17 cellular contexts compared by ENCODE assay signal in the genomic region with DNA sequence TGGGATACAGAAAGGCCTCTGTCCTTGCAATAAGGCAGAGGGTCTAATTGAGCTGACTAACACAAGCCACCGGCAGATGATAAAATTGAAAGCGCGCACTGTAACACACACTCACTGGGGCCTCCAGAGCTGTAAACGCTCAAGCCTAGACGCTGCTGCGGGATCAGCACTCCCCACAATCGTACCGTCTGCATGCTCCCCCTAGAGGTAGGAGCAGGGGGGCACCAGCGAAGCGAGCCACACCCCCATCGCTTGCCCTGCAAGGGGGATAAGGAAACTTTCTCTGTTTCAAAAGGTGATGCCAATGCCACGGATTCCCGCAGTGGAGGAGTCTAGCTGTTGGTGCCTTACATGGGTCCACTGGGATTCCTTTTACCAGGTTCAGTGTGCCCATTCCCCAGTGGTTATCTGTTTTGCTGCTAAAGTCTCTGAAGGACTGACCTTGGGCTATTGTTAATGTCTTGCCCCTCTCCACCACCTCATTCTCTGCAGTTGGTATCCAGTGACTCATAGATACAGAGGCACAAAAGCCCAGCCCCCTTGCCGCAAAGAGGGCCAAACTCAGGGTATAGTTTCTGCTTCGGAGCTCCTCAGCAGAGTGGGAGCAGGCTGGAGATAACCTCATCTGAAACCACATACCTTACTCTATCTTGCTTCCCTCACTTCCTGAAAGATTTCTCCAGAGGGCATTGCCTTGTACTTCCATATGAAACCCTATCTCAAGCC.
DNase-seq lines count a peak whose midpoint lies in the region; ATAC-seq, FAIRE-seq and TF ChIP-seq lines count a peak whose summit lies in the region.
"Had no signal": no experiment of that assay in that cellular context is flagged by ENCODE, and none has a peak within 500 bp of the region (broad histone marks: within the 10 kb centered on the region; RNA-seq: fewer than 3 reads in every experiment).

No MANE protein-coding gene starts in this region.

- peaks cover 17% of the 10 kb centered on the region for H3K4me1 Mint-ChIP-seq in nephron progenitor cell
- H3K4me1 Mint-ChIP-seq: CD14-positive monocyte had no signal

- BruUV-seq in K562 (replicated peaks; lab: Mats Ljungman, UMichigan), result no TSS peak

- no peak overlapping the region for H3K27ac ChIP-seq in K562 (ENCODE audit: extremely low read depth, low read depth, low read length)

- POLR2A ChIA-PET in K562 (lab: Yijun Ruan, JAX), result no interaction called here

- ATAC-seq in K562 (peak; percentile 99), HG02571 (IDR thresholded peaks at IDR 0.05; ENCODE audit: unreplicated experiment) (no peak), HG02678 (IDR thresholded peaks at IDR 0.05; ENCODE audit: unreplicated experiment) (no peak)
- ATAC-seq: activated CD8-positive, alpha-beta T cell treated with anti-CD3 and anti-CD28 coated beads, Interleukin-2, amount 10 ng/mL, durations not matched to agents 7 days and 5 days; left lobe of liver; stimulated activated naive B cell treated with anti-CD40 and anti-IgM and Interleukin-4, amounts not matched to agents 10 μg/mL and 1 μg/mL and 100 μg/mL, for 72 hours had no signal

- H3K36me3 Mint-ChIP-seq in nephron progenitor cell (ENCODE audit: low read depth), result no peaks in the 10 kb centered on the region
- H3K36me3 Mint-ChIP-seq: CD14-positive monocyte; stimulated activated naive B cell treated with anti-CD40 and anti-IgM and Interleukin-4, amounts not matched to agents 10 μg/mL and 1 μg/mL and 100 μg/mL, for 72 hours had no signal

- H3K9me3 Mint-ChIP-seq in nephron progenitor cell, result peaks cover 5% of the 10 kb centered on the region
- H3K9me3 Mint-ChIP-seq: stimulated activated naive B cell treated with anti-CD40 and anti-IgM and Interleukin-4, amounts not matched to agents 10 μg/mL and 1 μg/mL and 100 μg/mL, for 72 hours had no signal

- in situ Hi-C loops in K562 (cut with MboI), result no loop called here

- H3K27me3 ChIP-seq in Loucy (ENCODE audit: insufficient read depth, low read length, poor library complexity, severe bottlenecking) (no peaks in the 10 kb centered on the region), K562 (ENCODE audit: control insufficient read depth in 2 of 2, insufficient read depth in 2 of 2, low read length in 2 of 2) (no peaks in the 10 kb centered on the region)

- H3F3A ChIP-seq in Loucy (ENCODE audit: low read depth), result no peaks in the 10 kb centered on the region

- TF ChIP-seq CTCF in Loucy (conservative IDR thresholded peaks at IDR 0.05; ENCODE audit: low read length) (peak; percentile 47), K562 (IDR thresholded peaks at IDR 0.05 in 2 of 3, conservative IDR thresholded peaks at IDR 0.05 in 1 of 3; ENCODE audit: insufficient read depth in 2 of 3, low read depth in 1 of 3, low read length in 3 of 3) (peak; percentile 57 to 67 (median 62)), nephron progenitor cell (IDR thresholded peaks at IDR 0.05) (peak; percentile 17)

- no peaks in the 10 kb centered on the region for H3K9me3 ChIP-seq in Loucy (ENCODE audit: insufficient read depth, low read depth, low read length)
- H3K9me3 ChIP-seq in K562 (replicated peaks; ENCODE audit: control insufficient read depth, insufficient read depth, low read depth, low read length), result no peaks in the 10 kb centered on the region

- peak in 1 of 2 experiments; percentile 41; a peak in 2 of 4 replicates for TF ChIP-seq RAD21 in K562 (CRISPR knock-in tag; conservative IDR thresholded peaks at IDR 0.05 in 1 of 2, IDR thresholded peaks at IDR 0.05 in 1 of 2)

- no peaks in the 10 kb centered on the region for H3K9me2 ChIP-seq in Loucy (replicated peaks; ENCODE audit: low read depth, low read length)

- CTCF ChIA-PET in K562 (lab: Yijun Ruan, JAX; ENCODE audit: low intra/inter-chr PET ratio), result no interaction called here

- H3K9ac ChIP-seq in Loucy (ENCODE audit: low read depth, low read length, poor library complexity, severe bottlenecking), result no peak overlapping the region
- no peak overlapping the region for H3K9ac ChIP-seq in K562 (ENCODE audit: insufficient read depth in 1 of 2, low read depth in 2 of 2, low read length in 2 of 2)

- peaks cover 12% of the 10 kb centered on the region for H3K27me3 Mint-ChIP-seq in nephron progenitor cell (ENCODE audit: low read depth, poor library complexity)

- H2AFZ ChIP-seq in Loucy (ENCODE audit: low read length) (no peak overlapping the region), K562 (ENCODE audit: low read depth, low read length) (no peak overlapping the region)

- H3K9me1 ChIP-seq in K562 (ENCODE audit: control insufficient read depth, insufficient read depth, low read length), result no peaks in the 10 kb centered on the region

- no peak overlapping the region for H3K27ac Mint-ChIP-seq in nephron progenitor cell
- H3K27ac Mint-ChIP-seq: activated CD8-positive, alpha-beta T cell treated with anti-CD3 and anti-CD28 coated beads, Interleukin-2, amount 10 ng/mL, durations not matched to agents 7 days and 5 days; CD14-positive monocyte; stimulated activated naive B cell treated with anti-CD40 and anti-IgM and Interleukin-4, amounts not matched to agents 10 μg/mL and 1 μg/mL and 100 μg/mL, for 72 hours had no signal

- H4K20me1 ChIP-seq in Loucy (ENCODE audit: insufficient read depth, low read length, poor library complexity, severe bottlenecking), result no peaks in the 10 kb centered on the region
- H4K20me1 ChIP-seq in K562 (replicated peaks; ENCODE audit: control insufficient read depth, insufficient read depth, low read length), result no peaks in the 10 kb centered on the region

- H3K4me1 ChIP-seq in Loucy (ENCODE audit: insufficient read depth, low read length, poor library complexity, severe bottlenecking) (peaks cover 12% of the 10 kb centered on the region), K562 (replicated peaks in 1 of 2; ENCODE audit: control insufficient read depth in 2 of 2, insufficient read depth in 2 of 2, low read length in 2 of 2) (no peaks in the 10 kb centered on the region)

- intact Hi-C loops in K562 (cut with micrococcal nuclease), result no loop called here

- TF ChIP-seq EP300 in K562 (IDR thresholded peaks at IDR 0.05; ENCODE audit: low read length), result no peak

- FAIRE-seq in K562 (lab: Jason Lieb, UNC), result no peak

- H3K4me3 Mint-ChIP-seq in nephron progenitor cell, result no peak overlapping the region
- H3K4me3 Mint-ChIP-seq: activated CD8-positive, alpha-beta T cell treated with anti-CD3 and anti-CD28 coated beads, Interleukin-2, amount 10 ng/mL, durations not matched to agents 7 days and 5 days; CD14-positive monocyte; stimulated activated naive B cell treated with anti-CD40 and anti-IgM and Interleukin-4, amounts not matched to agents 10 μg/mL and 1 μg/mL and 100 μg/mL, for 72 hours had no signal

- H3K4me2 ChIP-seq in Loucy (ENCODE audit: low read depth, low read length, poor library complexity, severe bottlenecking) (no peak overlapping the region), K562 (ENCODE audit: insufficient read depth, low read length) (peak overlapping the region; percentile 32; the same call in 1 of the 2 replicates)

- H3K79me2 ChIP-seq in Loucy (ENCODE audit: insufficient read depth, low read length) (no peaks in the 10 kb centered on the region), K562 (ENCODE audit: control insufficient read depth, insufficient read depth, low read length) (no peaks in the 10 kb centered on the region)

- H3K4me3 ChIP-seq in Loucy (ENCODE audit: low read length, poor library complexity, severe bottlenecking) (no peak overlapping the region), K562 (no peak overlapping the region)

- WGBS in K562 (ENCODE audit: insufficient coverage, low coverage, missing lambda C conversion rate), result 3% methylated on average over 12 of the region's 15 CpGs

- TF ChIP-seq POLR2A in K562 (conservative IDR thresholded peaks at IDR 0.05), result no peak

- DNase-seq in Daoy (ENCODE audit: low read depth), result peak; percentile 34
- peak; percentile 38 to 66 (median 43) for DNase-seq in K562 (ENCODE audit: extremely low read depth in 1 of 4, low spot score in 3 of 4)
- no peak for DNase-seq in nephron progenitor cell
- DNase-seq in HCEC 1CT, result no peak
- DNase-seq in NCI-H2107 (lab: John Stamatoyannopoulos, UW), result no peak
- DNase-seq: activated CD8-positive, alpha-beta T cell treated with anti-CD3 and anti-CD28 coated beads, Interleukin-2, amount 10 ng/mL, durations not matched to agents 7 days and 5 days; activated effector memory CD4-positive, alpha-beta T cell treated with Interleukin-2 at 50 U/mL for 16 hours; foreskin melanocyte; NCI-H1092 treated with DMSO at 0.1 percent for 48 hours; NCI-H345; stimulated activated CD4-positive, alpha-beta T cell treated with anti-CD3 and anti-CD28 coated beads, Interleukin-2, amount 100 ng/mL, for 48 hours; stimulated activated naive B cell treated with anti-CD40 and anti-IgM and Interleukin-4, amounts not matched to agents 10 μg/mL and 1 μg/mL and 100 μg/mL, for 72 hours had no signal

- H3K36me3 ChIP-seq in Loucy (ENCODE audit: insufficient read depth, low read length) (no peaks in the 10 kb centered on the region), K562 (ENCODE audit: control insufficient read depth, insufficient read depth, low read length) (no peaks in the 10 kb centered on the region)

TF ChIP-seq in K562, 482 proteins besides CTCF, POLR2A, EP300 and RAD21 (continues in another document):
- no peak for TF ChIP-seq E2F4 (CRISPR knock-in tag; IDR thresholded peaks at IDR 0.05; ENCODE audit: low read depth)
- TF ChIP-seq SMC3 (conservative IDR thresholded peaks at IDR 0.05; ENCODE audit: insufficient read depth, low read depth, low read length), result 0 out of 2 replicates have a peak, but pooled peaks have one; percentile 29
- TF ChIP-seq BCOR (IDR thresholded peaks at IDR 0.05), result no peak
- TF ChIP-seq PCBP1 (IDR thresholded peaks at IDR 0.05; ENCODE audit: low read depth, low read length, poor library complexity, severe bottlenecking), result no peak

Comparison
In these comparisons a context has a peak if more than half of its experiments do, and no peak if none do; other contexts are left out.
1. DNase-seq: peak in Daoy (single experiment) and K562 (4 of 4); none in nephron progenitor cell (single experiment), HCEC 1CT (single experiment) and NCI-H2107 (single experiment).
2. Peak in every context shown above with its lines, with median percentiles within 50 percentile points of each other: CTCF ChIP-seq.